ENCODE assay signal across 8 cellular contexts in the genomic region with DNA sequence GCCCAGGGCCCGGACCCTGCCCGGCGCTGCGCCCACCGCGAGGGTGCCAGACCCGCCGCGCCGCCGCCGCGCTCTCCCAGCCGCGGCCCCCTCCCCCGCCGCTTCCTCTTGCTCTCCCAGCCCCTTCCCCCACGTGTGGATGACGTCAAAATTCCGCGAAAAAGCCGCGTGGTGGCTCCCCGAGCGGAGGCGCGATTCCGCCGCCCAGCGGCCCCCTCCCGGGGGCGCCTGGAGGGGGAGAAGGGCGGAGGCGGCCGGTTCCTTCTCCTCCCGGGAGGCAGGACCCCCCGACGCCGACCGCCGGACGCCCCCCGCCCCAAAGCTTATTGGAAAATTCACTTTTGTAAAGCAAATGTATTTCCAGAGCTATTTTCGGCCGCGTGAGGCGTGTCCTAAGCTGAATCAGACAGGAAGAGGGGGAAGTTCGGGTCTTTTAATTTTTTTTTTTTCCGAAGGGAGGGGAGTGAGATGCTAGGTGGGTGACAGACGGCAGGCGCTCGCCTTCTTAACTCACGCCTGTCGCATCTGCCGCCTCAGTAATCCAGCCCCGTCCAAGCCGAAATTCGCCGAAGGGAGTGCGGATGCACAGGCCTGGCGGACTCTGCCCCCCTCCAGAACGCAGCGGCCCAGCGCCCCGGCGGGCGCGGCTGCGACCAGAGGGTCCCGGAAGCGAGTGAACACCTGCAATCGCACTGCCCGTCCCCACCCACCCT. TPM values are rescaled to one million over a fixed set of nuclear protein-coding genes. Genes with fewer than 3 reads are reported as not detected.
DNase-seq lines count a peak whose midpoint lies in the region; ATAC-seq and TF ChIP-seq lines count a peak whose summit lies in the region.

No MANE protein-coding gene starts in this region.

- H4K20me1 ChIP-seq in OCI-LY1 (ENCODE audit: insufficient read depth, low read length): no peaks in the 10 kb centered on the region
- no peaks in the 10 kb centered on the region for H4K20me1 ChIP-seq in osteoblast (ENCODE audit: insufficient read depth, low read length)

- no peaks in the 10 kb centered on the region for H3F3A ChIP-seq in OCI-LY1 (ENCODE audit: insufficient read depth, low read length)

- H3K4me2 ChIP-seq in OCI-LY1 (ENCODE audit: low read length) (peak overlapping the region; percentile 79), osteoblast (ENCODE audit: insufficient read depth, low read length) (no peak overlapping the region)

- H3K9me2 ChIP-seq in OCI-LY1 (ENCODE audit: low read depth, low read length): no peaks in the 10 kb centered on the region

- peak; percentile 36 to 58 for DNase-seq in AML-193 (lab: John Stamatoyannopoulos, UW)
- peak; percentile 87 for DNase-seq in activated T-helper 9 cell treated with anti-CD3 and anti-CD28 coated beads, Interleukin-2, amount 50 U/mL, for 16 hours (ENCODE audit: low read depth)
- DNase-seq in globus pallidus (ENCODE audit: low spot score): peak; percentile 63
- no peak for DNase-seq in osteoblast (ENCODE audit: insufficient read length, low spot score, missing footprints)
- peak; percentile 56 for DNase-seq in superior temporal gyrus (ENCODE audit: extremely low spot score)

- H3K4me1 ChIP-seq in OCI-LY1 (ENCODE audit: insufficient read depth, low read length, severe bottlenecking): peaks cover 25% of the 10 kb centered on the region
- no peaks in the 10 kb centered on the region for H3K4me1 ChIP-seq in osteoblast (ENCODE audit: insufficient read depth, low read length)

- no peak overlapping the region; the same call in 1 of the 2 replicates for H3K9ac ChIP-seq in OCI-LY1 (ENCODE audit: low read length)

- H3K79me2 ChIP-seq in OCI-LY1 (ENCODE audit: insufficient read depth, low read length) (no peaks in the 10 kb centered on the region), osteoblast (ENCODE audit: insufficient read depth, low read length) (no peaks in the 10 kb centered on the region)

- H2AFZ ChIP-seq in OCI-LY1 (ENCODE audit: low read length): no peak overlapping the region
- no peak overlapping the region for H2AFZ ChIP-seq in osteoblast (ENCODE audit: low read length)

- H3K27me3 ChIP-seq in OCI-LY1 (ENCODE audit: insufficient read depth, low read length) (peaks cover 11% of the 10 kb centered on the region), osteoblast (ENCODE audit: insufficient read depth, low read length) (peaks cover 97% of the 10 kb centered on the region)

- no peaks in the 10 kb centered on the region for H3K9me3 ChIP-seq in OCI-LY1 (ENCODE audit: low read length)
- no peaks in the 10 kb centered on the region for H3K9me3 ChIP-seq in osteoblast (ENCODE audit: low read depth, low read length)

- H3K36me3 ChIP-seq in OCI-LY1 (ENCODE audit: insufficient read depth, low read length) (no peaks in the 10 kb centered on the region), osteoblast (ENCODE audit: insufficient read depth, low read length) (no peaks in the 10 kb centered on the region)

- H3K4me3 ChIP-seq in OCI-LY1 (ENCODE audit: low read depth, low read length, poor library complexity, severe bottlenecking) (peak overlapping the region; percentile 63), osteoblast (ENCODE audit: insufficient read depth, low read length) (peak overlapping the region; percentile 28)

- ATAC-seq in GM21381 (IDR thresholded peaks at IDR 0.05; ENCODE audit: unreplicated experiment) (peak; percentile 28), HG03378 (IDR thresholded peaks at IDR 0.05; ENCODE audit: unreplicated experiment) (no peak)

- H3K27ac ChIP-seq in OCI-LY1 (ENCODE audit: low read depth, low read length, poor library complexity, severe bottlenecking) (no peak overlapping the region), osteoblast (ENCODE audit: low read depth, low read length) (no peak overlapping the region)

- TF ChIP-seq CTCF in OCI-LY1 (IDR thresholded peaks at IDR 0.05; ENCODE audit: low read length) (no peak), osteoblast (IDR thresholded peaks at IDR 0.05; ENCODE audit: extremely low read depth, low read depth, low read length) (no peak)

RNA-seq across cellular contexts. Expression of gene CCND2, which starts 4.1 kb away (rescaled TPM):
- 1.5 and 2.5 TPM in 2 replicates for total RNA-seq in osteoblast

RNA-seq across cellular contexts. Expression of gene TIGAR, which starts 51.6 kb away (rescaled TPM):
- total RNA-seq in osteoblast: 11.2 and 11.6 TPM in 2 replicates
